In the genomic region with DNA sequence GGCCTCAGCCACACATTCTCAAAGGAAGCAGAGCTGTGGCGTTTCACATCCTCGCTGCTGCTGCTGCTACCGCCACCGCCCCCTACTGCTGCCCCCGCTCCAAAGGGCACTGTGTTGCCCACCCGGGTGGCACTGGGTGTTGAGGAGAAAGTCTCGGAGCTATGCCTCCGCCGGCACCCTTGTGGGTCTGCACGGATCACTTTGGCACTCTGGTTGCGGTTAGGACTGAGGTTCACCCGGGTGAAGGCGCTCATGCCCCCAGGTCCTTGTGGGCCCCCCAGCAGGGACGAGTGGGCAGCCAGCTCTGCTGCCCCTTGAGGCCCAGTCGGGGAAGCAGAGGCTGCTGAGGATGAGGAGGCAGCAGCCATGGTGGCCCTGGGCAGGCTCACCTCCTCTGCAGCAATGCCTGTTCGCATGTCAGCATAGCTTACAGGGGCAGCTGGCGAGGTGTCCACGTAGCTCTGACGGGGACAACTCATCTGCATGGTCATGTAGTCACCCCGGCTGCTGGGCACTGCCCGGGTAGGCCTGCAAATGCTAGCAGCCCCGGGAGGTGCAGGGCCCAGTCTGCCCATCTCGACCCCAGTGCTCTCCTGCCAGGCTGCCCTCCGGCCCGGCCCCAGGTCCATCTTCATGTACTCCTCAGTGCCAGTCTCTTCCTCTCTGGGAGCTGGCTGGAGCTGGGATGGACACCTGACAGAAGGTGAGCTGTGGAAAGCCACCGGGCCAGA, we compare ENCODE assay signal across 10 cellular contexts. TPM values are rescaled to one million over a fixed set of nuclear protein-coding genes. Genes with fewer than 3 reads are reported as not detected.
A peak's percentile ranks its signal among the peaks of the same experiment; 100 is the strongest.
DNase-seq lines count a peak whose midpoint lies in the region; ATAC-seq and TF ChIP-seq lines count a peak whose summit lies in the region.
"Had no signal": no experiment of that assay in that cellular context is flagged by ENCODE, and none has a peak within 500 bp of the region (broad histone marks: within the 10 kb centered on the region; RNA-seq: fewer than 3 reads in every experiment).

No MANE protein-coding gene starts in this region.

- 59% methylated on average over 8 of the region's 26 CpGs for WGBS in suprapubic skin

- H3K27me3 Mint-ChIP-seq in HFFc6 (ENCODE audit: insufficient read depth) (no peaks in the 10 kb centered on the region), MCF 10A (ENCODE audit: insufficient read depth, unreplicated experiment) (no peaks in the 10 kb centered on the region)

- peaks cover 67% of the 10 kb centered on the region for H3K36me3 Mint-ChIP-seq in HFFc6 (ENCODE audit: low read depth)
- H3K36me3 Mint-ChIP-seq in MCF 10A (ENCODE audit: insufficient read depth, unreplicated experiment), result peaks cover 16% of the 10 kb centered on the region

- H3K27ac ChIP-seq in suprapubic skin, result peak overlapping the region; percentile 86

- peaks cover 64% of the 10 kb centered on the region for H3K4me1 ChIP-seq in suprapubic skin

- peak; percentile 62 for TF ChIP-seq CTCF in HFFc6 (IDR thresholded peaks at IDR 0.05)
- TF ChIP-seq CTCF in MCF 10A (IDR thresholded peaks at IDR 0.05; ENCODE audit: unreplicated experiment), result no peak
- TF ChIP-seq CTCF in suprapubic skin (IDR thresholded peaks at IDR 0.05), result no peak

- TF ChIP-seq EP300 in suprapubic skin (IDR thresholded peaks at IDR 0.05), result no peak

- no peaks in the 10 kb centered on the region for H3K9me3 ChIP-seq in suprapubic skin

- POLR2A ChIA-PET in MCF 10A (lab: Yijun Ruan, JAX), result interaction anchor here (0.6 to 13.1 kb wide), 17 partner anchors 7 to 906 kb away, joined by 3 to 114 read pairs (median 5); partner anchors contain the start of gene RHBDD1

- no peaks in the 10 kb centered on the region for H3K36me3 ChIP-seq in suprapubic skin

- TF ChIP-seq POLR2A in suprapubic skin (IDR thresholded peaks at IDR 0.05), result no peak

- no peaks in the 10 kb centered on the region for H3K9me3 Mint-ChIP-seq in HFFc6
- H3K9me3 Mint-ChIP-seq in MCF 10A (ENCODE audit: unreplicated experiment), result no peaks in the 10 kb centered on the region

- H3K4me1 Mint-ChIP-seq in HFFc6 (ENCODE audit: low read depth) (peaks cover 49% of the 10 kb centered on the region), MCF 10A (ENCODE audit: insufficient read depth, unreplicated experiment) (peaks cover 35% of the 10 kb centered on the region)

- H3K27me3 ChIP-seq in suprapubic skin, result no peaks in the 10 kb centered on the region

- CTCF ChIA-PET in MCF 10A (lab: Yijun Ruan, JAX), result interaction anchor here (0.5 to 3.2 kb wide), 14 partner anchors 8 to 1130 kb away, joined by 3 to 18 read pairs (median 4); partner anchors contain the start of gene RHBDD1

- BruUV-seq in MCF 10A (replicated peaks; lab: Mats Ljungman, UMichigan), result no TSS peak

- intact Hi-C loops in MCF 10A (cut with micrococcal nuclease) (loop anchor here (10.0 kb wide), 3 partner anchors 211 to 761 kb away; no protein-coding TSS in a partner anchor), left colon (cut with DNase I, micrococcal nuclease) (loop anchor here in 1 of 2 donors (10.0 kb wide), 1 partner anchor 581 kb away; no protein-coding TSS in a partner anchor)

- peak overlapping the region; percentile 83 for H3K27ac Mint-ChIP-seq in HFFc6
- peak overlapping the region; percentile 98 for H3K27ac Mint-ChIP-seq in MCF 10A (ENCODE audit: low read depth, unreplicated experiment)

- ATAC-seq in left colon, result no peak
- ATAC-seq in GM21737 (IDR thresholded peaks at IDR 0.05; ENCODE audit: unreplicated experiment), result no peak

- peak; percentile 56 for DNase-seq in HFFc6
- no peak for DNase-seq in MCF 10A (ENCODE audit: unreplicated experiment)
- peak; percentile 11 to 24 for DNase-seq in left colon
- DNase-seq in suprapubic skin (ENCODE audit: low spot score in 2 of 2), result peak in 1 of 2 donors; percentile 66
- no peak for DNase-seq in NCI-H2107 (lab: John Stamatoyannopoulos, UW)
- no peak for DNase-seq in H4 (ENCODE audit: low spot score)
- DNase-seq in NCI-H1930 (lab: John Stamatoyannopoulos, UW), result no peak
- DNase-seq: KG1, T-helper 9 cell had no signal

- peak overlapping the region; percentile 90 for H3K4me3 Mint-ChIP-seq in HFFc6
- peak overlapping the region; percentile 73 for H3K4me3 Mint-ChIP-seq in MCF 10A (ENCODE audit: unreplicated experiment)

- H3K4me3 ChIP-seq in suprapubic skin, result peak overlapping the region; percentile 68

RNA-seq across cellular contexts. Expression of gene IRS1, which starts 4.2 kb away (rescaled TPM):
- total RNA-seq in HFFc6 (2021; fragmentation: NEBNext Ultra II Directional; extraction: Animal tissue kit (Norgen Biotek cat#: 25700)), result 10 to 100 TPM; 37.4 to 49.9 (median 44.4) TPM
- total RNA-seq in MCF 10A (2022) (6.1 and 10.5 TPM in 2 replicates), left colon (10 to 100 TPM; 11.2 to 14.8 TPM), suprapubic skin (10 to 100 TPM; 18.4 to 40.7 (median 28.1) TPM)
- 3.4 and 6.0 TPM in 2 replicates for total RNA-seq in H4 (2014; rRNA removed; shearing (Covaris generic))

RNA-seq across cellular contexts. Expression of gene RHBDD1, which starts 40.4 kb away (rescaled TPM):
- 10 to 100 TPM; 34.3 to 50.7 (median 42.3) TPM for total RNA-seq in HFFc6 (2021; fragmentation: NEBNext Ultra II Directional; extraction: Animal tissue kit (Norgen Biotek cat#: 25700))
- total RNA-seq in MCF 10A (2022), result 75.2 and 76.0 TPM in 2 replicates
- total RNA-seq in left colon, result 10 to 100 TPM; 26.1 to 27.4 TPM
- 10 to 100 TPM; 14.0 to 41.8 (median 20.7) TPM for total RNA-seq in suprapubic skin
- total RNA-seq in H4 (2014; rRNA removed; shearing (Covaris generic)), result 3.3 and 6.6 TPM in 2 replicates

Comparison
In these comparisons a context has a peak if more than half of its experiments do, and no peak if none do; other contexts are left out.
1. DNase-seq: peak in HFFc6 (single experiment) and left colon (2 of 2); none in MCF 10A (single experiment), NCI-H2107 (single experiment), H4 (single experiment) and NCI-H1930 (0 of 2).